In the genomic region with DNA sequence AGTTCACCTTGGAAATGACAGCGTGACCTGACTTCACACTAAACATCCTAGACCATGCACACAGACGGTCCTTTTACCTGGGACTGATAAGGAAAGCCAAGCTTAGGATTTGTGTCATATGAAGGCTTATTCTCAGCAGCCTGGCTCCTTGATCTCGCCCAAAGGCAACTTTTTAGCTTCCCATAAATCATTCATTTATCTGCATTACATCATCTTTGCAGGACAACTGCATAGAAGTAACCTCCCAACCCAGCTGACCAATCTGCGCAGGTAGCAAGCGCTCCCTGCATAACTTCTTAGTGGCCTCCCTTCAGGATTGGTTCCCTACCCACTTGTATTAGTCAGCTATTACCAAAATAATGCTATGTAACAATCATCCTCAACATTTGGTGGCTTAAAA, we compare ENCODE assay signal across 19 cellular contexts.
A peak's percentile ranks its signal among the peaks of the same experiment; 100 is the strongest.
DNase-seq lines count a peak whose midpoint lies in the region; ATAC-seq, FAIRE-seq and TF ChIP-seq lines count a peak whose summit lies in the region.
"Had no signal": no experiment of that assay in that cellular context is flagged by ENCODE, and none has a peak within 500 bp of the region (broad histone marks: within the 10 kb centered on the region; RNA-seq: fewer than 3 reads in every experiment).

No MANE protein-coding gene starts in this region.

- no peak overlapping the region for H3K4me3 ChIP-seq in K562
- H3K4me3 ChIP-seq in tibial artery: no peak overlapping the region
- H3K4me3 ChIP-seq in neural progenitor cell: no peak overlapping the region
- no peak overlapping the region for H3K4me3 ChIP-seq in upper lobe of right lung
- H3K4me3 ChIP-seq: GM12878, GM23248 had no signal

- CTCF ChIA-PET in K562 (lab: Yijun Ruan, JAX; ENCODE audit: low intra/inter-chr PET ratio): no interaction called here

- intact Hi-C loops in K562 (cut with micrococcal nuclease) (no loop called here), tibial artery (cut with DNase I; ENCODE audit: low total_unique reads) (no loop called here), upper lobe of right lung (cut with DNase I) (no loop called here)

- H3K36me3 ChIP-seq in K562 (ENCODE audit: control insufficient read depth, insufficient read depth, low read length) (no peaks in the 10 kb centered on the region; the same call in 2 of the 3 replicates), tibial artery (no peaks in the 10 kb centered on the region), neural progenitor cell (no peaks in the 10 kb centered on the region), upper lobe of right lung (no peaks in the 10 kb centered on the region)

- TF ChIP-seq CTCF in K562 (IDR thresholded peaks at IDR 0.05 in 2 of 3, conservative IDR thresholded peaks at IDR 0.05 in 1 of 3; ENCODE audit: insufficient read depth in 2 of 3, low read depth in 1 of 3, low read length in 3 of 3): no peak
- TF ChIP-seq CTCF in nephron (IDR thresholded peaks at IDR 0.05; ENCODE audit: unreplicated experiment in 3 of 3): no peak
- TF ChIP-seq CTCF in tibial artery (IDR thresholded peaks at IDR 0.05): no peak
- TF ChIP-seq CTCF in neural progenitor cell (IDR thresholded peaks at IDR 0.05): no peak
- TF ChIP-seq CTCF in upper lobe of right lung (IDR thresholded peaks at IDR 0.05): no peak

- H3K9me3 Mint-ChIP-seq in nephron (no peaks in the 10 kb centered on the region), neural progenitor cell (peaks cover 2% of the 10 kb centered on the region)
- H3K9me3 Mint-ChIP-seq: CD4-positive, alpha-beta T cell had no signal

- H3K4me1 Mint-ChIP-seq in nephron (peaks cover 65% of the 10 kb centered on the region), neural progenitor cell (peaks cover 28% of the 10 kb centered on the region)

- in situ Hi-C loops in K562 (cut with MboI): no loop called here

- WGBS in K562 (ENCODE audit: insufficient coverage, low coverage, missing lambda C conversion rate): 32% methylated on average over 5 of the region's 5 CpGs

- POLR2A ChIA-PET in K562 (lab: Yijun Ruan, JAX): interaction anchor here (0.9 kb wide), 1 partner anchor 90 kb away, joined by 3 read pairs; no protein-coding TSS in a partner anchor

- H3K27ac Mint-ChIP-seq in nephron (peak overlapping the region in 2 of 3 experiments; percentile 76 to 89), neural progenitor cell (no peak overlapping the region)
- H3K27ac Mint-ChIP-seq: CD4-positive, alpha-beta T cell had no signal

- no peaks in the 10 kb centered on the region for H3K36me3 Mint-ChIP-seq in nephron (ENCODE audit: low read depth)
- no peaks in the 10 kb centered on the region for H3K36me3 Mint-ChIP-seq in neural progenitor cell

- no peak overlapping the region for H2AFZ ChIP-seq in K562 (ENCODE audit: low read depth, low read length)
- H2AFZ ChIP-seq in neural progenitor cell (replicated peaks): no peak overlapping the region
- H2AFZ ChIP-seq: GM23248 had no signal

- DNase-seq in GM12892 (ENCODE audit: insufficient read length) (no peak), K562 (ENCODE audit: extremely low read depth in 1 of 4, low spot score in 3 of 4) (no peak), tibial artery (no peak), neural progenitor cell (ENCODE audit: low spot score) (no peak), upper lobe of right lung (no peak), NCI-H1694 (lab: John Stamatoyannopoulos, UW) (no peak)
- DNase-seq: ACHN; C1 segment of cervical spinal cord; Calu3; CD4-positive, alpha-beta T cell; DMS 273 treated with DMSO at 0.1 percent for 48 hours; GM23248 had no signal

- peaks cover 25 to 45% of the 10 kb centered on the region in 2 experiments for H3K4me1 ChIP-seq in K562 (replicated peaks in 1 of 2; ENCODE audit: control insufficient read depth in 2 of 2, insufficient read depth in 2 of 2, low read length in 2 of 2)
- peaks cover 0 to 70% (median 60%) of the 10 kb centered on the region in 4 donors for H3K4me1 ChIP-seq in tibial artery
- H3K4me1 ChIP-seq in neural progenitor cell: peaks cover 10% of the 10 kb centered on the region
- peaks cover 21% of the 10 kb centered on the region for H3K4me1 ChIP-seq in upper lobe of right lung

- no TSS peak for BruUV-seq in K562 (replicated peaks; lab: Mats Ljungman, UMichigan)

- ATAC-seq in K562 (no peak), HG02798 (IDR thresholded peaks at IDR 0.05; ENCODE audit: poor library complexity, unreplicated experiment) (no peak), upper lobe of right lung (no peak)
- ATAC-seq: GM12878, HCT116, HepG2 had no signal

- no peak for TF ChIP-seq EP300 in K562 (IDR thresholded peaks at IDR 0.05; ENCODE audit: low read length)

- no peaks in the 10 kb centered on the region for H3K9me1 ChIP-seq in K562 (ENCODE audit: control insufficient read depth, insufficient read depth, low read length)

- peak; percentile 56 for FAIRE-seq in GM12892 (lab: Jason Lieb, UNC)
- no peak for FAIRE-seq in K562 (lab: Jason Lieb, UNC)
- FAIRE-seq: GM12878, H54, HepG2, HTR-8/SVneo had no signal

- H3K4me2 ChIP-seq in K562 (ENCODE audit: insufficient read depth, low read length) (no peak overlapping the region), neural progenitor cell (no peak overlapping the region)

- no peaks in the 10 kb centered on the region for H3K27me3 ChIP-seq in K562 (ENCODE audit: control insufficient read depth in 2 of 2, insufficient read depth in 2 of 2, low read length in 2 of 2)
- no peaks in the 10 kb centered on the region for H3K27me3 ChIP-seq in tibial artery
- H3K27me3 ChIP-seq in neural progenitor cell: no peaks in the 10 kb centered on the region
- H3K27me3 ChIP-seq in upper lobe of right lung: no peaks in the 10 kb centered on the region

- H4K20me1 ChIP-seq in K562 (replicated peaks; ENCODE audit: control insufficient read depth, insufficient read depth, low read length): no peaks in the 10 kb centered on the region
- H4K20me1 ChIP-seq in neural progenitor cell (ENCODE audit: low read depth): no peaks in the 10 kb centered on the region

- H3K9me3 ChIP-seq in K562 (replicated peaks; ENCODE audit: control insufficient read depth, insufficient read depth, low read depth, low read length) (no peaks in the 10 kb centered on the region), tibial artery (no peaks in the 10 kb centered on the region), neural progenitor cell (ENCODE audit: low read depth) (no peaks in the 10 kb centered on the region), upper lobe of right lung (no peaks in the 10 kb centered on the region)

- H3F3A ChIP-seq in neural progenitor cell (ENCODE audit: low read depth): no peaks in the 10 kb centered on the region

- no peak for TF ChIP-seq RAD21 in K562 (CRISPR knock-in tag; conservative IDR thresholded peaks at IDR 0.05 in 1 of 2, IDR thresholded peaks at IDR 0.05 in 1 of 2)

- H3K27me3 Mint-ChIP-seq in nephron (ENCODE audit: low read depth) (peaks cover 6% of the 10 kb centered on the region), neural progenitor cell (ENCODE audit: insufficient read depth, low read depth) (peaks cover 8% of the 10 kb centered on the region)

- H3K4me3 Mint-ChIP-seq in nephron (no peak overlapping the region), neural progenitor cell (no peak overlapping the region)
- H3K4me3 Mint-ChIP-seq: CD4-positive, alpha-beta T cell had no signal

- H3K79me2 ChIP-seq in K562 (ENCODE audit: control insufficient read depth, insufficient read depth, low read length) (no peaks in the 10 kb centered on the region), neural progenitor cell (ENCODE audit: low read depth) (no peaks in the 10 kb centered on the region)

- no peak overlapping the region for H3K27ac ChIP-seq in K562 (ENCODE audit: extremely low read depth, low read depth, low read length)
- peak overlapping the region; percentile 71 to 85 for H3K27ac ChIP-seq in tibial artery
- no peak overlapping the region for H3K27ac ChIP-seq in neural progenitor cell
- H3K27ac ChIP-seq in upper lobe of right lung: no peak overlapping the region
- H3K27ac ChIP-seq: GM23248 had no signal

- TF ChIP-seq POLR2A in GM12892 (IDR thresholded peaks at IDR 0.05; ENCODE audit: low read depth, low read length) (no peak), K562 (conservative IDR thresholded peaks at IDR 0.05) (no peak)

- no peak overlapping the region for H3K9ac ChIP-seq in K562 (ENCODE audit: insufficient read depth in 1 of 2, low read depth in 2 of 2, low read length in 2 of 2)
- H3K9ac ChIP-seq in neural progenitor cell: no peak overlapping the region
- H3K9ac ChIP-seq: GM23248 had no signal

TF ChIP-seq in K562, 482 proteins besides CTCF, POLR2A, EP300 and RAD21 (continues in another document):
- TF ChIP-seq CEBPG (CRISPR knock-in tag; IDR thresholded peaks at IDR 0.05): no peak
- TF ChIP-seq CEBPG (tag; conservative IDR thresholded peaks at IDR 0.05 in 1 of 2, IDR thresholded peaks at IDR 0.05 in 1 of 2): peak in 1 of 2 experiments; percentile 32; a peak in 1 of 4 replicates
- TF ChIP-seq ARID2 (IDR thresholded peaks at IDR 0.05): no peak
- TF ChIP-seq ZNF12 (CRISPR knock-in tag; IDR thresholded peaks at IDR 0.05): no peak
- no peak for TF ChIP-seq TGIF2 (CRISPR knock-in tag; IDR thresholded peaks at IDR 0.05)
- peak; percentile 62 for TF ChIP-seq PKNOX1 (IDR thresholded peaks at IDR 0.05)
- peak; percentile 74; the same call in 1 of the 2 replicates for TF ChIP-seq ATF7 (IDR thresholded peaks at IDR 0.05)
- no peak for TF ChIP-seq ZNF347 (CRISPR knock-in tag; IDR thresholded peaks at IDR 0.05; ENCODE audit: low read depth)
- no peak for TF ChIP-seq ESRRA (IDR thresholded peaks at IDR 0.05; ENCODE audit: borderline replicate concordance, low read depth)
- TF ChIP-seq STAT5A (IDR thresholded peaks at IDR 0.05; ENCODE audit: borderline replicate concordance, low read length): no peak
- TF ChIP-seq SETDB1 (IDR thresholded peaks at IDR 0.05; ENCODE audit: low read length): no peak
- TF ChIP-seq CBX2 (IDR thresholded peaks at IDR 0.05; ENCODE audit: insufficient read depth, low read length, poor library complexity, severe bottlenecking): no peak
- TF ChIP-seq JUND (IDR thresholded peaks at IDR 0.05; ENCODE audit: borderline replicate concordance, low read depth, low read length): peak; percentile 10; the same call in 1 of the 2 replicates
- no peak for TF ChIP-seq JUND (tag; IDR thresholded peaks at IDR 0.05; ENCODE audit: borderline replicate concordance, low read depth, low read length)
- no peak for TF ChIP-seq HOXB6 (CRISPR knock-in tag; IDR thresholded peaks at IDR 0.05; ENCODE audit: borderline replicate concordance)
- no peak for TF ChIP-seq ZNF384 (IDR thresholded peaks at IDR 0.05; ENCODE audit: low read depth, low read length)
- no peak for TF ChIP-seq RNF2 (IDR thresholded peaks at IDR 0.05)

Comparison
In these comparisons a context has a peak if more than half of its experiments do, and no peak if none do; other contexts are left out.
1. H3K27ac ChIP-seq: peak in tibial artery (2 of 2); none in K562 (single experiment), neural progenitor cell (single experiment) and upper lobe of right lung (single experiment).